In the genomic region with DNA sequence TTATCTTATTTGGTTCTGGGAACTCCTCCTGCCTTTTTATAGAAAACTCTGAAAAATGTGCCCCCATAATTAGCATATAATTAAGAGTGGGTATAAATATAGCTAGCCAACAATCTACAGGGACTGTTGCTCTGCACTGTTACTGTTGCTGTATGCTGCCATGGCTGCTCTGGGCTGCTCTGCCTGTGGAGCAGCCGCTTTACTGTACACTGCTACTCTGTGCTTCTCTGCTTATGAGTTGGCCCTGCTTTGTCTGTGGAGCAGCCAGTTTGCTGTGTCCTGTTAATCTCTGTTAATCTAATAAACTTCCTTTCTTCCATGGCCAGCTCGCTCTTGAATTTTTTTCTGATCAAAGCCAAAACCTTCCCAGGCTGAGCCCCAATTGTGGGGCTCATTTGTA, we compare ENCODE assay signal across 31 cellular contexts.
"Had no signal": no experiment of that assay in that cellular context is flagged by ENCODE, and none has a peak within 500 bp of the region (broad histone marks: within the 10 kb centered on the region; RNA-seq: fewer than 3 reads in every experiment).

No MANE protein-coding gene starts in this region.

- H3K27me3 ChIP-seq: cardiac muscle cell, colonic mucosa, esophagus squamous epithelium, gastroesophageal sphincter, heart right ventricle, hepatocyte had no signal

- H2AFZ ChIP-seq: hepatocyte had no signal

- H3K79me2 ChIP-seq: hepatocyte had no signal

- H3K4me2 ChIP-seq: hepatocyte had no signal

- H3K27me3 Mint-ChIP-seq: activated CD4-positive, alpha-beta memory T cell treated with anti-CD3 and anti-CD28 coated beads, Interleukin-2, amount 10 ng/mL, durations not matched to agents 7 days and 5 days; activated CD4-positive, alpha-beta T cell treated with anti-CD3 and anti-CD28 coated beads, Interleukin-2, amount 10 ng/mL, durations not matched to agents 7 days and 5 days; activated naive CD8-positive, alpha-beta T cell; activated T-cell treated with anti-CD3 and anti-CD28 coated beads, Interleukin-2, amount 50 U/mL, for 24 hours; T-helper 17 cell had no signal

- H3K27ac Mint-ChIP-seq: activated CD4-positive, alpha-beta memory T cell treated with anti-CD3 and anti-CD28 coated beads, Interleukin-2, amount 10 ng/mL, durations not matched to agents 7 days and 5 days; activated CD4-positive, alpha-beta T cell treated with anti-CD3 and anti-CD28 coated beads, Interleukin-2, amount 10 ng/mL, durations not matched to agents 7 days and 5 days; activated naive CD8-positive, alpha-beta T cell; activated T-cell treated with anti-CD3 and anti-CD28 coated beads, Interleukin-2, amount 50 U/mL, for 24 hours; activated T-cell treated with anti-CD3 and anti-CD28 coated beads, Interleukin-2, amount 50 U/mL, for 72 hours; T-helper 17 cell; T-helper 2 cell treated with Interferon-gamma antibody and Interleukin-4, amounts not matched to agents 5 μg/mL and 100 μg/mL, for 36 hours; WTC11 had no signal

- H3K4me3 Mint-ChIP-seq: activated CD4-positive, alpha-beta memory T cell treated with anti-CD3 and anti-CD28 coated beads, Interleukin-2, amount 10 ng/mL, durations not matched to agents 7 days and 5 days; activated CD4-positive, alpha-beta T cell treated with anti-CD3 and anti-CD28 coated beads, Interleukin-2, amount 10 ng/mL, durations not matched to agents 7 days and 5 days; activated naive CD8-positive, alpha-beta T cell; activated T-cell treated with anti-CD3 and anti-CD28 coated beads, Interleukin-2, amount 50 U/mL, for 24 hours; activated T-cell treated with anti-CD3 and anti-CD28 coated beads, Interleukin-2, amount 50 U/mL, for 72 hours; T-helper 17 cell; T-helper 2 cell treated with Interferon-gamma antibody and Interleukin-4, amounts not matched to agents 5 μg/mL and 100 μg/mL, for 36 hours; WTC11 had no signal

- H3K4me3 ChIP-seq: cardiac muscle cell, colonic mucosa, esophagus squamous epithelium, gastroesophageal sphincter, heart right ventricle, hepatocyte had no signal

- H3K36me3 ChIP-seq: cardiac muscle cell, colonic mucosa, esophagus squamous epithelium, gastroesophageal sphincter, heart right ventricle had no signal

- H3K36me3 Mint-ChIP-seq: activated naive CD8-positive, alpha-beta T cell had no signal

- H3K9me3 Mint-ChIP-seq: activated CD4-positive, alpha-beta memory T cell treated with anti-CD3 and anti-CD28 coated beads, Interleukin-2, amount 10 ng/mL, durations not matched to agents 7 days and 5 days had no signal

- H3K9me3 ChIP-seq: colonic mucosa, esophagus squamous epithelium, gastroesophageal sphincter had no signal

- DNase-seq: activated CD4-positive, alpha-beta memory T cell treated with anti-CD3 and anti-CD28 coated beads, Interleukin-2, amount 10 ng/mL, durations not matched to agents 7 days and 5 days; activated CD4-positive, alpha-beta T cell treated with anti-CD3 and anti-CD28 coated beads for 1 hour; activated CD4-positive, alpha-beta T cell treated with anti-CD3 and anti-CD28 coated beads for 4 hours; activated CD4-positive, alpha-beta T cell treated with anti-CD3 and anti-CD28 coated beads, Interleukin-2, amount 10 ng/mL, durations not matched to agents 7 days and 5 days; activated CD4-positive, alpha-beta T cell treated with anti-CD3 and anti-CD28 coated beads, Interleukin-2, amount 50 U/mL, for 4 hours; activated CD8-positive, alpha-beta memory T cell treated with anti-CD3 and anti-CD28 coated beads, Interleukin-2, amount 50 U/mL, for 48 hours; activated effector memory CD4-positive, alpha-beta T cell treated with Interleukin-2 at 50 U/mL for 16 hours; activated gamma-delta T cell treated with Interleukin-2 at 50 U/mL for 16 hours; activated naive CD4-positive, alpha-beta T cell treated with anti-CD3 and anti-CD28 coated beads, Interleukin-2, amount 50 U/mL, for 16 hours; activated naive CD4-positive, alpha-beta T cell treated with Interleukin-2 at 50 U/mL for 16 hours; activated T-cell treated with anti-CD3 and anti-CD28 coated beads for 4 hours; activated T-cell treated with anti-CD3 and anti-CD28 coated beads, Interleukin-2, amount 50 U/mL, for 24 hours; activated T-cell treated with anti-CD3 and anti-CD28 coated beads, Interleukin-2, amount 50 U/mL, for 72 hours; amniotic stem cell; anterior cingulate cortex; central memory CD4-positive, alpha-beta T cell; cerebellar nuclear complex; colonic mucosa; effector CD8-positive, alpha-beta T cell; esophagus squamous epithelium; foreskin melanocyte; heart right ventricle; T-helper 17 cell; T1000 had no signal

- H3K4me1 Mint-ChIP-seq: activated CD4-positive, alpha-beta memory T cell treated with anti-CD3 and anti-CD28 coated beads, Interleukin-2, amount 10 ng/mL, durations not matched to agents 7 days and 5 days; activated CD4-positive, alpha-beta T cell treated with anti-CD3 and anti-CD28 coated beads, Interleukin-2, amount 10 ng/mL, durations not matched to agents 7 days and 5 days; T-helper 17 cell had no signal

- H3K4me1 ChIP-seq: colonic mucosa, esophagus squamous epithelium, gastroesophageal sphincter, heart right ventricle had no signal

- H3K27ac ChIP-seq: cardiac muscle cell, colonic mucosa, epithelial cell of prostate, esophagus squamous epithelium, gastroesophageal sphincter, heart right ventricle, hepatocyte had no signal

- ATAC-seq: activated T-cell treated with anti-CD3 and anti-CD28 coated beads, Interleukin-2, amount 50 U/mL, for 72 hours; gastroesophageal sphincter; heart right ventricle; T-helper 17 cell; WTC11 had no signal
